12 cellular contexts compared by ENCODE assay signal in the genomic region with DNA sequence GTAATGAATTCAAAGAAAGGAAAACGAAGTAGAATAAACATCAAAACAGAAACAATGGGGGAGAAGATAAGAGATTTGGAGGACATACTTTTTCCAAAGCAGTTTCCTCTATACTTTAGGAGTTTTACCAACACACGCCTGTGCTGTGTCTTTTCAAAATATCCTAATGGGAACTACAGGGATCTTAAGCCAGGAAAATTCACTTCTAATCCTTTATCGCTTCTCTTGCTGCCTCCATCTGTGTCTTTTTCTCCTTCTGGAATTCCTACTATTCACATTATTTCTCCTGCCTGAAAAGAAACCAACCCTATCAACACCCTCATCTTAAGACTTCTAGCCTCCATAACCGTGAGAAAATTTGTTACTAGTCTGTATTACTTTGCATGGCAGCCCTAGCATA. TPM values are rescaled to one million over a fixed set of nuclear protein-coding genes. Genes with fewer than 3 reads are reported as not detected.
DNase-seq lines count a peak whose midpoint lies in the region; ATAC-seq, FAIRE-seq and TF ChIP-seq lines count a peak whose summit lies in the region.
"Had no signal": no experiment of that assay in that cellular context is flagged by ENCODE, and none has a peak within 500 bp of the region (broad histone marks: within the 10 kb centered on the region; RNA-seq: fewer than 3 reads in every experiment).

No MANE protein-coding gene starts in this region.

- 57% methylated on average over 4 of the region's 4 CpGs for WGBS in HepG2 (ENCODE audit: low lambda C conversion rate)
- 31% methylated on average over 4 of the region's 4 CpGs for WGBS in right lobe of liver (ENCODE audit: insufficient coverage, low coverage, low lambda C conversion rate, missing lambda C conversion rate)
- 63% methylated on average over 4 of the region's 4 CpGs for WGBS in hepatocyte (ENCODE audit: low lambda C conversion rate, missing lambda C conversion rate)
- WGBS in lower leg skin, 2 donors = 59 to 63% methylated on average over 4 of the region's 4 CpGs
- WGBS in tibial nerve, 2 donors = 56 to 58% methylated on average over 4 of the region's 4 CpGs

- H2AFZ ChIP-seq in HepG2 (ENCODE audit: low read length) (no peak overlapping the region), hepatocyte (no peak overlapping the region)

- FAIRE-seq in HepG2 (lab: Jason Lieb, UNC) = no peak
- FAIRE-seq: bronchial epithelial cell had no signal

- H3K27ac Mint-ChIP-seq in WTC11 = peak overlapping the region; percentile 96

- H3K79me2 ChIP-seq in HepG2 (ENCODE audit: insufficient read depth, low read length) (peaks cover 97% of the 10 kb centered on the region), hepatocyte (peaks cover 96% of the 10 kb centered on the region)

- H3K27me3 Mint-ChIP-seq in WTC11 (ENCODE audit: low read depth) = no peaks in the 10 kb centered on the region; the same call in 1 of the 2 replicates

- POLR2A ChIA-PET in HepG2 (lab: Yijun Ruan, JAX) (interaction anchor here (1.2 kb wide), 1 partner anchor 17 kb away, joined by 3 read pairs; no protein-coding TSS in a partner anchor), WTC11 (lab: Charles Lee) (no interaction called here)

- DNase-seq in HepG2 (ENCODE audit: low spot score) = no peak
- no peak for DNase-seq in right lobe of liver
- DNase-seq in WTC11 (ENCODE audit: low spot score) = no peak
- no peak for DNase-seq in hepatocyte (ENCODE audit: low spot score)
- DNase-seq in lower leg skin (ENCODE audit: low spot score in 2 of 2) = no peak
- DNase-seq in tibial nerve (ENCODE audit: low spot score in 2 of 2) = no peak
- no peak for DNase-seq in SKM-1 treated with dmso at 0.1 percent for 144 hours (lab: John Stamatoyannopoulos, UW; ENCODE audit: unreplicated experiment)
- DNase-seq: kidney glomerular epithelial cell, NCI-H2029 had no signal

- no peak overlapping the region; a peak in 2 of 6 replicates for H3K4me3 ChIP-seq in HepG2 (replicated peaks in 1 of 3; ENCODE audit: insufficient read depth in 1 of 3, low read depth in 2 of 3, low read length in 3 of 3)
- H3K4me3 ChIP-seq in right lobe of liver = no peak overlapping the region
- no peak overlapping the region for H3K4me3 ChIP-seq in hepatocyte
- H3K4me3 ChIP-seq in lower leg skin (ENCODE audit: low read depth, poor library complexity, severe bottlenecking) = no peak overlapping the region
- no peak overlapping the region for H3K4me3 ChIP-seq in tibial nerve

- H3K4me1 ChIP-seq in HepG2 (ENCODE audit: insufficient read depth, low read length) = peaks cover 87% of the 10 kb centered on the region
- peaks cover 0 to 92% (median 42%) of the 10 kb centered on the region in 4 donors for H3K4me1 ChIP-seq in right lobe of liver
- peaks cover 66% of the 10 kb centered on the region for H3K4me1 ChIP-seq in hepatocyte (ENCODE audit: insufficient read depth)
- peaks cover 0 to 94% (median 65%) of the 10 kb centered on the region in 4 donors for H3K4me1 ChIP-seq in tibial nerve

- no peak for TF ChIP-seq RAD21 in HepG2 (CRISPR knock-in tag; IDR thresholded peaks at IDR 0.05)

- TF ChIP-seq CTCF in HepG2 (CRISPR knock-in tag; IDR thresholded peaks at IDR 0.05) (no peak), right lobe of liver (IDR thresholded peaks at IDR 0.05) (no peak), WTC11 (IDR thresholded peaks at IDR 0.05) (no peak), hepatocyte (IDR thresholded peaks at IDR 0.05; ENCODE audit: poor library complexity) (no peak), lower leg skin (IDR thresholded peaks at IDR 0.05) (no peak), tibial nerve (IDR thresholded peaks at IDR 0.05) (no peak)

- intact Hi-C loops in HepG2 (cut with micrococcal nuclease; ENCODE audit: unreplicated experiment) (no loop called here), right lobe of liver (cut with DNase I) (no loop called here), lower leg skin (cut with DNase I; ENCODE audit: low total_unique reads) (no loop called here)

- peaks cover 5% of the 10 kb centered on the region for H3K36me3 Mint-ChIP-seq in WTC11

- no TSS peak for BruUV-seq in HepG2 (replicated peaks; lab: Mats Ljungman, UMichigan)

- CTCF ChIA-PET in HepG2 (lab: Yijun Ruan, JAX; ENCODE audit: low intra/inter-chr PET ratio, low total read pairs) = interaction anchor here (0.7 kb wide), 1 partner anchor 26 kb away, joined by 3 read pairs; no protein-coding TSS in a partner anchor
- CTCF ChIA-PET in WTC11 (lab: Charles Lee) = interaction anchor here (0.7 to 1.5 kb wide), 3 partner anchors 12 to 200 kb away, joined by 3 to 4 read pairs (median 4); no protein-coding TSS in a partner anchor

- H3K27me3 ChIP-seq in HepG2 (ENCODE audit: control insufficient read depth in 1 of 2, insufficient read depth in 2 of 2, low read length in 2 of 2) (no peaks in the 10 kb centered on the region), right lobe of liver (no peaks in the 10 kb centered on the region), hepatocyte (no peaks in the 10 kb centered on the region), tibial nerve (no peaks in the 10 kb centered on the region)

- TF ChIP-seq EP300 in HepG2 (IDR thresholded peaks at IDR 0.05; ENCODE audit: low read depth in 2 of 2, low read length in 2 of 2) = no peak
- TF ChIP-seq EP300 in HepG2 (CRISPR knock-in tag; IDR thresholded peaks at IDR 0.05; ENCODE audit: borderline replicate concordance) = no peak
- TF ChIP-seq EP300 in tibial nerve (IDR thresholded peaks at IDR 0.05) = no peak

- peaks cover 0 to 13% of the 10 kb centered on the region in 2 experiments; a peak in 2 of 5 replicates for H3K36me3 ChIP-seq in HepG2 (replicated peaks in 1 of 2; ENCODE audit: control insufficient read depth in 1 of 2, insufficient read depth in 2 of 2, low read length in 2 of 2)
- H3K36me3 ChIP-seq in right lobe of liver = no peaks in the 10 kb centered on the region
- no peaks in the 10 kb centered on the region for H3K36me3 ChIP-seq in hepatocyte (replicated peaks; ENCODE audit: insufficient read depth, low read depth)
- peaks cover 0 to 15% (median 0%) of the 10 kb centered on the region in 3 donors for H3K36me3 ChIP-seq in tibial nerve

- in situ Hi-C loops in HepG2 (cut with HindIII; ENCODE audit: extremely low pct_ligation_motif_present, low pct_unique_long_range_greater_than_20kb) = loop anchor here (25.0 kb wide), 1 partner anchor 1560 kb away; a partner anchor contains a TSS

- H3K9ac ChIP-seq in HepG2 (ENCODE audit: insufficient read depth, low read depth, low read length) = peak overlapping the region; percentile 37; the same call in 1 of the 2 replicates

- peak overlapping the region; percentile 49 for H3K4me3 Mint-ChIP-seq in WTC11

- H4K20me1 ChIP-seq in HepG2 (ENCODE audit: insufficient read depth, low read length) = peaks cover 90% of the 10 kb centered on the region
- H4K20me1 ChIP-seq in hepatocyte (ENCODE audit: insufficient read depth, poor library complexity, severe bottlenecking) = peaks cover 95% of the 10 kb centered on the region

- H3K4me1 Mint-ChIP-seq in WTC11 = peaks cover 82% of the 10 kb centered on the region

- no peaks in the 10 kb centered on the region for H3K9me2 ChIP-seq in hepatocyte (replicated peaks; ENCODE audit: insufficient read depth)

- H3K4me2 ChIP-seq in HepG2 (ENCODE audit: low read depth, low read length) (peak overlapping the region; percentile 94), hepatocyte (peak overlapping the region; percentile 52)

- ATAC-seq in HepG2 (no peak), right lobe of liver (no peak), WTC11 (no peak), HG02852 (IDR thresholded peaks at IDR 0.05; ENCODE audit: unreplicated experiment) (no peak)

- no peaks in the 10 kb centered on the region for H3K9me3 Mint-ChIP-seq in WTC11

- TF ChIP-seq POLR2A in HepG2 (IDR thresholded peaks at IDR 0.05; ENCODE audit: insufficient read depth in 1 of 2, low read depth in 2 of 2, low read length in 2 of 2) (0 out of 4 replicates have a peak, but pooled peaks of 1 of the 2 experiments have one; percentile 26), right lobe of liver (IDR thresholded peaks at IDR 0.05) (no peak), lower leg skin (IDR thresholded peaks at IDR 0.05) (no peak), tibial nerve (IDR thresholded peaks at IDR 0.05) (no peak)

- no peaks in the 10 kb centered on the region for H3K9me3 ChIP-seq in HepG2 (ENCODE audit: low read length)
- H3K9me3 ChIP-seq in right lobe of liver = no peaks in the 10 kb centered on the region
- no peaks in the 10 kb centered on the region for H3K9me3 ChIP-seq in hepatocyte (ENCODE audit: low read depth)
- H3K9me3 ChIP-seq in tibial nerve = no peaks in the 10 kb centered on the region

- H3K27ac ChIP-seq in HepG2 (ENCODE audit: extremely low read length, insufficient read depth, low read length) (peak overlapping the region; percentile 10), right lobe of liver (no peak overlapping the region), hepatocyte (peak overlapping the region; percentile 23), tibial nerve (peak overlapping the region in 1 of 4 donors; percentile 22)

RNA-seq across cellular contexts. Expression of a gene that starts 6.8 kb away (rescaled TPM):
- total RNA-seq in HepG2 (2016; rRNA removed; fragmentation: Illumina TruSeq; extraction: Trizol) (308 and 449 TPM in 2 replicates), right lobe of liver (100 to 1,000 TPM; 106 to 160 (median 121) TPM), WTC11 (2021) (318 to 358 TPM (median 326 TPM) in 3 replicates), hepatocyte (186 and 217 TPM in 2 replicates), lower leg skin (100 to 1,000 TPM; 227 to 254 (median 232) TPM), tibial nerve (100 to 1,000 TPM; 112 to 136 (median 134) TPM)
- total RNA-seq in HepG2 (2016; cell fraction: cytosol; rRNA removed; fragmentation: Illumina TruSeq; extraction: Trizol; ENCODE audit: low read depth) = 44.9 and 49.9 TPM in 2 replicates
- total RNA-seq in HepG2 (2016; cell fraction: insoluble cytoplasmic fraction; rRNA removed; fragmentation: Illumina TruSeq; extraction: Trizol) = 322 and 435 TPM in 2 replicates
- total RNA-seq in HepG2 (2016; cell fraction: membrane; rRNA removed; fragmentation: Illumina TruSeq; extraction: Trizol) = 123 and 131 TPM in 2 replicates
- total RNA-seq in HepG2 (2016; cell fraction: nucleus; rRNA removed; fragmentation: Illumina TruSeq; extraction: Trizol) = 111 and 121 TPM in 2 replicates
- polyA plus RNA-seq in HepG2 (2011; rRNA removed) (166 and 177 TPM in 2 replicates), hepatocyte (117 and 134 TPM in 2 replicates)
- polyA plus RNA-seq in HepG2 (2011; cell fraction: cytosol; rRNA removed) = 147 and 166 TPM in 2 replicates
- polyA plus RNA-seq in HepG2 (2011; cell fraction: nucleus; rRNA removed) = 137 and 153 TPM in 2 replicates
- polyA plus RNA-seq in HepG2 (2012) = 134 and 169 TPM in 2 replicates
- polyA plus RNA-seq in HepG2 (2016; cell fraction: cytosol; fragmentation: Illumina TruSeq; extraction: Trizol; ENCODE audit: low read depth) = 19.5 and 22.4 TPM in 2 replicates
- polyA plus RNA-seq in HepG2 (2016; cell fraction: insoluble cytoplasmic fraction; fragmentation: Illumina TruSeq; extraction: Trizol; ENCODE audit: low read depth) = 388 and 410 TPM in 2 replicates
- 49.0 and 51.7 TPM in 2 replicates for polyA plus RNA-seq in HepG2 (2016; cell fraction: membrane; fragmentation: Illumina TruSeq; extraction: Trizol; ENCODE audit: low read depth)
- 178 and 179 TPM in 2 replicates for polyA plus RNA-seq in HepG2 (2016; cell fraction: nucleus; fragmentation: Illumina TruSeq; extraction: Trizol; ENCODE audit: insufficient read depth, low read depth)
- polyA minus RNA-seq in HepG2 (2011; rRNA and poly(A)+ RNA removed; ENCODE audit: low replicate concordance) = 271 and 284 TPM in 2 replicates
- polyA minus RNA-seq in HepG2 (2011; cell fraction: cytosol; rRNA and poly(A)+ RNA removed) = 121 and 128 TPM in 2 replicates
- 64.2 and 75.8 TPM in 2 replicates for polyA minus RNA-seq in HepG2 (2011; cell fraction: nucleus; rRNA and poly(A)+ RNA removed)

RNA-seq across cellular contexts. Expression of a gene that starts 30.7 kb away (rescaled TPM):
- total RNA-seq in HepG2 (2016; rRNA removed; fragmentation: Illumina TruSeq; extraction: Trizol) (not detected in 2 replicates), right lobe of liver (not detected), WTC11 (2021) (not detected in 3 replicates), hepatocyte (0.80 TPM in 1 of 2 replicates, not detected in the other), lower leg skin (not detected), tibial nerve (not detected)
- total RNA-seq in HepG2 (2016; cell fraction: cytosol; rRNA removed; fragmentation: Illumina TruSeq; extraction: Trizol; ENCODE audit: low read depth) = not detected in 2 replicates
- total RNA-seq in HepG2 (2016; cell fraction: insoluble cytoplasmic fraction; rRNA removed; fragmentation: Illumina TruSeq; extraction: Trizol) = not detected in 2 replicates
- total RNA-seq in HepG2 (2016; cell fraction: membrane; rRNA removed; fragmentation: Illumina TruSeq; extraction: Trizol) = not detected in 2 replicates
- not detected in 2 replicates for total RNA-seq in HepG2 (2016; cell fraction: nucleus; rRNA removed; fragmentation: Illumina TruSeq; extraction: Trizol)
- polyA plus RNA-seq in HepG2 (2011; rRNA removed) (not detected in 2 replicates), hepatocyte (0.19 and 4.8 TPM in 2 replicates)
- not detected in 2 replicates for polyA plus RNA-seq in HepG2 (2011; cell fraction: cytosol; rRNA removed)
- polyA plus RNA-seq in HepG2 (2011; cell fraction: nucleus; rRNA removed) = not detected in 2 replicates
- polyA plus RNA-seq in HepG2 (2012) = not detected in 2 replicates
- polyA plus RNA-seq in HepG2 (2016; cell fraction: cytosol; fragmentation: Illumina TruSeq; extraction: Trizol; ENCODE audit: low read depth) = not detected in 2 replicates
- not detected in 2 replicates for polyA plus RNA-seq in HepG2 (2016; cell fraction: insoluble cytoplasmic fraction; fragmentation: Illumina TruSeq; extraction: Trizol; ENCODE audit: low read depth)
- not detected in 2 replicates for polyA plus RNA-seq in HepG2 (2016; cell fraction: membrane; fragmentation: Illumina TruSeq; extraction: Trizol; ENCODE audit: low read depth)
- polyA plus RNA-seq in HepG2 (2016; cell fraction: nucleus; fragmentation: Illumina TruSeq; extraction: Trizol; ENCODE audit: insufficient read depth, low read depth) = not detected in 2 replicates
- polyA minus RNA-seq in HepG2 (2011; rRNA and poly(A)+ RNA removed; ENCODE audit: low replicate concordance) = 0.21 TPM in 1 of 2 replicates, not detected in the other
- polyA minus RNA-seq in HepG2 (2011; cell fraction: cytosol; rRNA and poly(A)+ RNA removed) = not detected in 2 replicates
- not detected in 2 replicates for polyA minus RNA-seq in HepG2 (2011; cell fraction: nucleus; rRNA and poly(A)+ RNA removed)
- total RNA-seq: bronchial epithelial cell had no signal
- polyA plus RNA-seq: urinary bladder had no signal

RNA-seq across cellular contexts. Expression of a gene that starts 34.7 kb away (rescaled TPM):
- 6.1 and 7.4 TPM in 2 replicates for total RNA-seq in HepG2 (2016; rRNA removed; fragmentation: Illumina TruSeq; extraction: Trizol)
- 3.3 and 6.4 TPM in 2 replicates for total RNA-seq in HepG2 (2016; cell fraction: cytosol; rRNA removed; fragmentation: Illumina TruSeq; extraction: Trizol; ENCODE audit: low read depth)
- 6.3 and 8.8 TPM in 2 replicates for total RNA-seq in HepG2 (2016; cell fraction: insoluble cytoplasmic fraction; rRNA removed; fragmentation: Illumina TruSeq; extraction: Trizol)
- total RNA-seq in HepG2 (2016; cell fraction: membrane; rRNA removed; fragmentation: Illumina TruSeq; extraction: Trizol) = 5.5 and 7.7 TPM in 2 replicates
- total RNA-seq in HepG2 (2016; cell fraction: nucleus; rRNA removed; fragmentation: Illumina TruSeq; extraction: Trizol) = 3.5 and 6.0 TPM in 2 replicates
- polyA plus RNA-seq in HepG2 (2011; rRNA removed) = 6.6 and 8.8 TPM in 2 replicates
- polyA plus RNA-seq in HepG2 (2011; cell fraction: cytosol; rRNA removed) = 3.6 and 5.2 TPM in 2 replicates
- polyA plus RNA-seq in HepG2 (2011; cell fraction: nucleus; rRNA removed) = 1.8 and 13.7 TPM in 2 replicates
- polyA plus RNA-seq in HepG2 (2012) = 2.6 and 3.3 TPM in 2 replicates
- polyA plus RNA-seq in HepG2 (2016; cell fraction: cytosol; fragmentation: Illumina TruSeq; extraction: Trizol; ENCODE audit: low read depth) = 5.4 and 5.7 TPM in 2 replicates
- polyA plus RNA-seq in HepG2 (2016; cell fraction: insoluble cytoplasmic fraction; fragmentation: Illumina TruSeq; extraction: Trizol; ENCODE audit: low read depth) = 5.9 and 7.2 TPM in 2 replicates
- polyA plus RNA-seq in HepG2 (2016; cell fraction: membrane; fragmentation: Illumina TruSeq; extraction: Trizol; ENCODE audit: low read depth) = 6.0 and 8.7 TPM in 2 replicates
- 4.2 and 8.8 TPM in 2 replicates for polyA plus RNA-seq in HepG2 (2016; cell fraction: nucleus; fragmentation: Illumina TruSeq; extraction: Trizol; ENCODE audit: insufficient read depth, low read depth)
- polyA minus RNA-seq in HepG2 (2011; rRNA and poly(A)+ RNA removed; ENCODE audit: low replicate concordance) = 3.5 and 7.7 TPM in 2 replicates
- polyA minus RNA-seq in HepG2 (2011; cell fraction: cytosol; rRNA and poly(A)+ RNA removed) = 1.1 and 1.7 TPM in 2 replicates
- 4.8 and 6.7 TPM in 2 replicates for polyA minus RNA-seq in HepG2 (2011; cell fraction: nucleus; rRNA and poly(A)+ RNA removed)
- total RNA-seq in right lobe of liver = 1 to 10 TPM; 1.4 to 3.0 (median 1.8) TPM
- total RNA-seq in WTC11 (2021) = 1.2 to 2.3 TPM (median 1.4 TPM) in 3 replicates
- 8.1 and 9.3 TPM in 2 replicates for total RNA-seq in hepatocyte
- polyA plus RNA-seq in hepatocyte = 5.6 and 8.9 TPM in 2 replicates
- total RNA-seq in lower leg skin = 1 to 10 TPM; 2.9 to 7.2 (median 3.7) TPM
- total RNA-seq in tibial nerve = 10 to 100 TPM in 3 of 4 donors, 1 to 10 TPM in 1; 7.3 to 23.7 (median 18.3) TPM

Comparison
In these comparisons a context has a peak if more than half of its experiments do, and no peak if none do; other contexts are left out.
1. H3K27ac ChIP-seq: peak in HepG2 (single experiment) and hepatocyte (single experiment); none in right lobe of liver (0 of 3).